16 cellular contexts compared by ENCODE assay signal in genomic region chr21:28959367-28960099, GRCh38. TPM values are rescaled to one million over a fixed set of nuclear protein-coding genes. Genes with fewer than 3 reads are reported as not detected.
A peak's percentile ranks its signal among the peaks of the same experiment; 100 is the strongest.
DNase-seq lines count a peak whose midpoint lies in the region; ATAC-seq, FAIRE-seq and TF ChIP-seq lines count a peak whose summit lies in the region.
"Had no signal": no experiment of that assay in that cellular context is flagged by ENCODE, and none has a peak within 500 bp of the region (broad histone marks: within the 10 kb centered on the region; RNA-seq: fewer than 3 reads in every experiment).

No MANE protein-coding gene starts in this region.

- H2AFZ ChIP-seq in K562 (ENCODE audit: low read depth, low read length) (no peak overlapping the region), keratinocyte (ENCODE audit: control insufficient read depth, low read length) (no peak overlapping the region), OCI-LY7 (ENCODE audit: low read length) (no peak overlapping the region)

- H3K9me1 ChIP-seq in K562 (ENCODE audit: control insufficient read depth, insufficient read depth, low read length) (no peaks in the 10 kb centered on the region), keratinocyte (ENCODE audit: control insufficient read depth, extremely low read depth, insufficient read depth, low read length) (no peaks in the 10 kb centered on the region)

- TF ChIP-seq EP300 in K562 (IDR thresholded peaks at IDR 0.05; ENCODE audit: low read length), result no peak

- H3K36me3 Mint-ChIP-seq in activated CD4-positive, alpha-beta T cell treated with anti-CD3 and anti-CD28 coated beads, Interleukin-2, amount 10 ng/mL, durations not matched to agents 24 days and 14 days (ENCODE audit: low read depth), result peaks cover 64% of the 10 kb centered on the region

- dilution Hi-C loops in keratinocyte (cut with MboI; ENCODE audit: extremely low pct_ligation_motif_present, low sequenced_read_pairs), result no loop called here

- H3K27me3 ChIP-seq in K562 (ENCODE audit: control insufficient read depth in 2 of 2, insufficient read depth in 2 of 2, low read length in 2 of 2), result no peaks in the 10 kb centered on the region
- H3K27me3 ChIP-seq in keratinocyte (ENCODE audit: control insufficient read depth, extremely low read depth, insufficient read depth, low read length), result no peaks in the 10 kb centered on the region
- H3K27me3 ChIP-seq in left lung, result no peaks in the 10 kb centered on the region
- H3K27me3 ChIP-seq: BLaER1, suprapubic skin had no signal

- DNase-seq in ACHN, result peak; percentile 88
- peak; percentile 60 for DNase-seq in HS-5 (ENCODE audit: low read depth)
- peak in 1 of 4 experiments; percentile 6 for DNase-seq in K562 (ENCODE audit: extremely low read depth in 1 of 4, low spot score in 3 of 4)
- no peak for DNase-seq in keratinocyte (ENCODE audit: low read depth, low spot score)
- no peak for DNase-seq in activated CD4-positive, alpha-beta T cell treated with anti-CD3 and anti-CD28 coated beads, Interleukin-2, amount 10 ng/mL, durations not matched to agents 24 days and 14 days
- DNase-seq in left lung, result no peak
- DNase-seq in OCI-LY7 (ENCODE audit: low spot score), result no peak
- DNase-seq in NCI-H2227 treated with DMSO at 0.1 percent for 48 hours (lab: John Stamatoyannopoulos, UW), result no peak
- DNase-seq: activated CD8-positive, alpha-beta memory T cell treated with anti-CD3 and anti-CD28 coated beads, Interleukin-2, amount 50 U/mL, for 4 hours; NCI-H187 treated with DMSO at 0.1 percent for 48 hours; psoas muscle; T-helper 2 cell had no signal

- H3K9me2 ChIP-seq in OCI-LY7 (ENCODE audit: insufficient read depth, low read length), result no peaks in the 10 kb centered on the region

- H3K27me3 Mint-ChIP-seq in activated CD4-positive, alpha-beta T cell treated with anti-CD3 and anti-CD28 coated beads, Interleukin-2, amount 10 ng/mL, durations not matched to agents 24 days and 14 days, result no peaks in the 10 kb centered on the region
- H3K27me3 Mint-ChIP-seq: brain, memory B cell had no signal

- H3K4me2 ChIP-seq in K562 (ENCODE audit: insufficient read depth, low read length) (no peak overlapping the region), keratinocyte (ENCODE audit: control insufficient read depth, extremely low read depth, insufficient read depth, low read depth, low read length) (no peak overlapping the region), OCI-LY7 (ENCODE audit: low read length) (no peak overlapping the region)
- H3K4me2 ChIP-seq: BLaER1 had no signal

- H3K4me1 ChIP-seq in K562 (replicated peaks in 1 of 2; ENCODE audit: control insufficient read depth in 2 of 2, insufficient read depth in 2 of 2, low read length in 2 of 2) (no peaks in the 10 kb centered on the region), keratinocyte (ENCODE audit: control insufficient read depth, extremely low read depth, insufficient read depth, low read length) (peaks cover 3% of the 10 kb centered on the region), left lung (no peaks in the 10 kb centered on the region), OCI-LY7 (ENCODE audit: insufficient read depth, low read length, poor library complexity, severe bottlenecking) (no peaks in the 10 kb centered on the region)
- H3K4me1 ChIP-seq: BLaER1, psoas muscle had no signal

- H4K20me1 ChIP-seq in K562 (replicated peaks; ENCODE audit: control insufficient read depth, insufficient read depth, low read length), result no peaks in the 10 kb centered on the region
- no peaks in the 10 kb centered on the region for H4K20me1 ChIP-seq in keratinocyte (ENCODE audit: control insufficient read depth, extremely low read depth, insufficient read depth, low read length)
- H4K20me1 ChIP-seq in OCI-LY7 (ENCODE audit: insufficient read depth, low read length), result no peaks in the 10 kb centered on the region
- H4K20me1 ChIP-seq: BLaER1 had no signal

- H3K27ac Mint-ChIP-seq in activated CD4-positive, alpha-beta T cell treated with anti-CD3 and anti-CD28 coated beads, Interleukin-2, amount 10 ng/mL, durations not matched to agents 24 days and 14 days, result no peak overlapping the region
- H3K27ac Mint-ChIP-seq: brain had no signal

- no peak for ATAC-seq in K562
- no peak for ATAC-seq in left lung
- ATAC-seq: psoas muscle had no signal

- POLR2A ChIA-PET in K562 (lab: Yijun Ruan, JAX) (interaction anchor here (0.5 to 1.6 kb wide), 6 partner anchors 8 to 99 kb away, joined by 3 to 6 read pairs (median 3); no protein-coding TSS in a partner anchor), OCI-LY7 (lab: Charles Lee) (interaction anchor here (0.7 to 1.6 kb wide), 3 partner anchors 16 to 59 kb away, joined by 3 to 5 read pairs (median 4); no protein-coding TSS in a partner anchor)

- no peak overlapping the region for H3K27ac ChIP-seq in K562 (ENCODE audit: extremely low read depth, low read depth, low read length)
- peak overlapping the region; percentile 3 for H3K27ac ChIP-seq in keratinocyte (ENCODE audit: control insufficient read depth, insufficient read depth, low read length)
- H3K27ac ChIP-seq in left lung, result no peak overlapping the region
- no peak overlapping the region for H3K27ac ChIP-seq in OCI-LY7 (ENCODE audit: low read depth, low read length, poor library complexity, severe bottlenecking)
- H3K27ac ChIP-seq: BLaER1, psoas muscle, suprapubic skin had no signal

- H3K4me3 ChIP-seq in K562 (no peak overlapping the region), keratinocyte (ENCODE audit: control insufficient read depth in 2 of 3, extremely low read depth in 1 of 3, insufficient read depth in 2 of 3, low read depth in 1 of 3, low read length in 3 of 3) (no peak overlapping the region), left lung (no peak overlapping the region), OCI-LY7 (ENCODE audit: low read depth, low read length, poor library complexity, severe bottlenecking) (no peak overlapping the region)
- H3K4me3 ChIP-seq: BLaER1, psoas muscle, suprapubic skin had no signal

- in situ Hi-C loops in ACHN (cut with HindIII; ENCODE audit: low pct_ligation_motif_present, low pct_unique_long_range_greater_than_20kb, low sequenced_read_pairs), result no loop called here
- in situ Hi-C loops in K562 (cut with MboI), result no loop called here

- 65% methylated on average over 7 of the region's 7 CpGs for WGBS in K562 (ENCODE audit: insufficient coverage, low coverage, missing lambda C conversion rate)

- H3K9me3 ChIP-seq in K562 (replicated peaks; ENCODE audit: control insufficient read depth, insufficient read depth, low read depth, low read length) (no peaks in the 10 kb centered on the region), keratinocyte (ENCODE audit: control insufficient read depth, low read depth, low read length) (no peaks in the 10 kb centered on the region), left lung (no peaks in the 10 kb centered on the region), OCI-LY7 (ENCODE audit: low read length) (no peaks in the 10 kb centered on the region)
- H3K9me3 ChIP-seq: psoas muscle, suprapubic skin had no signal

- H3K79me2 ChIP-seq in K562 (ENCODE audit: control insufficient read depth, insufficient read depth, low read length), result no peaks in the 10 kb centered on the region; the same call in 2 of the 3 replicates
- H3K79me2 ChIP-seq in keratinocyte (ENCODE audit: control insufficient read depth, insufficient read depth, low read length), result no peaks in the 10 kb centered on the region
- H3K79me2 ChIP-seq in OCI-LY7 (ENCODE audit: insufficient read depth, low read depth, low read length), result no peaks in the 10 kb centered on the region

- no peak overlapping the region for H3K9ac ChIP-seq in K562 (ENCODE audit: insufficient read depth in 1 of 2, low read depth in 2 of 2, low read length in 2 of 2)
- H3K9ac ChIP-seq in keratinocyte (ENCODE audit: control insufficient read depth, extremely low read depth, insufficient read depth, low read length), result no peak overlapping the region
- H3K9ac ChIP-seq: BLaER1 had no signal

- no peaks in the 10 kb centered on the region for H3K9me3 Mint-ChIP-seq in activated CD4-positive, alpha-beta T cell treated with anti-CD3 and anti-CD28 coated beads, Interleukin-2, amount 10 ng/mL, durations not matched to agents 24 days and 14 days
- H3K9me3 Mint-ChIP-seq: brain, memory B cell had no signal

- H3K4me3 Mint-ChIP-seq in activated CD4-positive, alpha-beta T cell treated with anti-CD3 and anti-CD28 coated beads, Interleukin-2, amount 10 ng/mL, durations not matched to agents 24 days and 14 days, result no peak overlapping the region
- H3K4me3 Mint-ChIP-seq: brain, memory B cell had no signal

- no peak for TF ChIP-seq RAD21 in K562 (CRISPR knock-in tag; conservative IDR thresholded peaks at IDR 0.05 in 1 of 2, IDR thresholded peaks at IDR 0.05 in 1 of 2)

- intact Hi-C loops in K562 (cut with micrococcal nuclease), result no loop called here
- intact Hi-C loops in activated CD4-positive, alpha-beta T cell treated with anti-CD3 and anti-CD28 coated beads, Interleukin-2, amount 10 ng/mL, durations not matched to agents 24 days and 14 days (cut with micrococcal nuclease), result no loop called here
- intact Hi-C loops in left lung (cut with DNase I), result no loop called here
- intact Hi-C loops in OCI-LY7 (cut with micrococcal nuclease; ENCODE audit: unreplicated experiment), result no loop called here

- no peak for TF ChIP-seq POLR2A in K562 (conservative IDR thresholded peaks at IDR 0.05)

- H3K4me1 Mint-ChIP-seq in activated CD4-positive, alpha-beta T cell treated with anti-CD3 and anti-CD28 coated beads, Interleukin-2, amount 10 ng/mL, durations not matched to agents 24 days and 14 days, result peaks cover 6% of the 10 kb centered on the region
- H3K4me1 Mint-ChIP-seq: brain, memory B cell had no signal

- BruUV-seq in K562 (replicated peaks; lab: Mats Ljungman, UMichigan) (no TSS peak), OCI-LY7 (replicated peaks; lab: Mats Ljungman, UMichigan) (no TSS peak)

- FAIRE-seq in K562 (lab: Jason Lieb, UNC) (no peak), keratinocyte (lab: Jason Lieb, UNC) (no peak)

- no peak for TF ChIP-seq CTCF in K562 (IDR thresholded peaks at IDR 0.05 in 2 of 3, conservative IDR thresholded peaks at IDR 0.05 in 1 of 3; ENCODE audit: insufficient read depth in 2 of 3, low read depth in 1 of 3, low read length in 3 of 3)
- no peak for TF ChIP-seq CTCF in keratinocyte (optimal IDR thresholded peaks at IDR 0.05 in 1 of 3, IDR thresholded peaks at IDR 0.05 in 1 of 3, conservative IDR thresholded peaks at IDR 0.05 in 1 of 3; ENCODE audit: extremely low read depth in 1 of 3, insufficient read depth in 2 of 3, low read length in 3 of 3)
- no peak for TF ChIP-seq CTCF in left lung (IDR thresholded peaks at IDR 0.05)
- no peak for TF ChIP-seq CTCF in OCI-LY7 (conservative IDR thresholded peaks at IDR 0.05; ENCODE audit: low read length)

- peaks cover 82% of the 10 kb centered on the region for H3K36me3 ChIP-seq in K562 (ENCODE audit: control insufficient read depth, insufficient read depth, low read length)
- peaks cover 6 to 9% of the 10 kb centered on the region in 2 experiments for H3K36me3 ChIP-seq in keratinocyte (ENCODE audit: control insufficient read depth in 2 of 2, extremely low read depth in 1 of 2, insufficient read depth in 2 of 2, low read length in 2 of 2)
- peaks cover 0 to 89% of the 10 kb centered on the region in 2 donors for H3K36me3 ChIP-seq in left lung
- peaks cover 98% of the 10 kb centered on the region for H3K36me3 ChIP-seq in OCI-LY7 (ENCODE audit: insufficient read depth, low read length)

- CTCF ChIA-PET in K562 (lab: Yijun Ruan, JAX; ENCODE audit: low intra/inter-chr PET ratio), result no interaction called here
- CTCF ChIA-PET in OCI-LY7 (lab: Charles Lee; ENCODE audit: unreplicated experiment), result no interaction called here

RNA-seq across cellular contexts. Expression of gene LTN1, which starts 33.1 kb away (rescaled TPM):
- 58.0 and 146 TPM in 2 replicates for total RNA-seq in K562 (2011; cell fraction: chromatin; rRNA removed; ENCODE audit: low replicate concordance)
- 29.2 and 30.5 TPM in 2 replicates for total RNA-seq in K562 (2011; cell fraction: nucleolus; rRNA removed)
- total RNA-seq in K562 (2011; cell fraction: nucleoplasm; rRNA removed), result 45.7 and 48.4 TPM in 2 replicates
- total RNA-seq in K562 (2014; rRNA removed) (19.1 and 19.8 TPM in 2 replicates), K562 (2014; rRNA removed; fragmentation: Illumina TruSeq; extraction: Trizol) (49.6 and 60.7 TPM in 2 replicates), K562 (2015; rRNA removed; fragmentation: Illumina TruSeq; extraction: Trizol) (39.0 and 40.7 TPM in 2 replicates), K562 (2021) (32.8 and 37.1 TPM in 2 replicates), left lung (10 to 100 TPM; 21.8 to 24.9 TPM), OCI-LY7 (2022) (30.1 and 32.6 TPM in 2 replicates)
- polyA plus RNA-seq in K562 (2011; rRNA removed) (21.8 and 28.7 TPM in 2 replicates), K562 (2014; fragmentation: Illumina TruSeq; extraction: Trizol) (23.0 and 29.1 TPM in 2 replicates), K562 (2014; fragmentation: Nextera tagmentation; extraction: Ambion mirVana) (10 to 100 TPM; 16.6 to 21.8 TPM), K562 (2014; rRNA removed) (14.6 and 15.7 TPM in 2 replicates), keratinocyte (8.6 to 15.8 TPM (median 13.2 TPM) in 3 replicates)
- polyA plus RNA-seq in K562 (2011; cell fraction: cytosol; rRNA removed), result 4.6 and 9.6 TPM in 2 replicates
- 23.9 and 25.3 TPM in 2 replicates for polyA plus RNA-seq in K562 (2011; cell fraction: nucleus; rRNA removed)
- polyA plus RNA-seq in K562 (2012), result 15.2 and 15.3 TPM in 2 replicates
- polyA minus RNA-seq in K562 (2011; rRNA and poly(A)+ RNA removed), result 93.4 and 105 TPM in 2 replicates
- 25.1 and 34.2 TPM in 2 replicates for polyA minus RNA-seq in K562 (2011; cell fraction: cytosol; rRNA and poly(A)+ RNA removed)
- polyA minus RNA-seq in K562 (2011; cell fraction: nucleus; rRNA and poly(A)+ RNA removed), result 40.7 and 88.4 TPM in 2 replicates
- polyA plus RNA-seq in keratinocyte (2011; ENCODE audit: low read depth), result 8.1 TPM
- 3.9 and 9.2 TPM in 2 replicates for polyA plus RNA-seq in keratinocyte (2011; cell fraction: cytosol; rRNA removed)
- 15.7 and 19.0 TPM in 2 replicates for polyA plus RNA-seq in keratinocyte (2011; cell fraction: nucleus; rRNA removed)
- 8.9 and 9.7 TPM in 2 replicates for polyA plus RNA-seq in keratinocyte (2012; ENCODE audit: low replicate concordance)
- polyA minus RNA-seq in keratinocyte, result 4.8 to 47.0 TPM (median 34.0 TPM) in 3 replicates
- polyA minus RNA-seq in keratinocyte (2011; cell fraction: cytosol; rRNA and poly(A)+ RNA removed), result 13.2 TPM
- polyA minus RNA-seq in keratinocyte (2011; cell fraction: nucleus; rRNA and poly(A)+ RNA removed), result 28.3 and 56.9 TPM in 2 replicates
- total RNA-seq in activated CD4-positive, alpha-beta T cell treated with anti-CD3 and anti-CD28 coated beads, Interleukin-2, amount 10 ng/mL, durations not matched to agents 24 days and 14 days, result 25.6 and 31.0 TPM in 2 replicates
- total RNA-seq in OCI-LY7 (2014; rRNA removed; shearing (Covaris generic)), result 17.2 and 18.4 TPM in 2 replicates

RNA-seq across cellular contexts. Expression of gene RWDD2B, which starts 59.6 kb away (rescaled TPM):
- 8.6 and 12.2 TPM in 2 replicates for total RNA-seq in K562 (2011; cell fraction: chromatin; rRNA removed; ENCODE audit: low replicate concordance)
- total RNA-seq in K562 (2011; cell fraction: nucleolus; rRNA removed), result 2.1 and 2.7 TPM in 2 replicates
- 4.9 and 5.9 TPM in 2 replicates for total RNA-seq in K562 (2011; cell fraction: nucleoplasm; rRNA removed)
- 4.6 and 6.4 TPM in 2 replicates for total RNA-seq in K562 (2014; rRNA removed)
- 11.5 and 13.8 TPM in 2 replicates for total RNA-seq in K562 (2014; rRNA removed; fragmentation: Illumina TruSeq; extraction: Trizol)
- total RNA-seq in K562 (2015; rRNA removed; fragmentation: Illumina TruSeq; extraction: Trizol), result 8.4 and 8.6 TPM in 2 replicates
- total RNA-seq in K562 (2021), result 9.8 and 10.3 TPM in 2 replicates
- polyA plus RNA-seq in K562 (2011; rRNA removed), result 14.4 and 23.7 TPM in 2 replicates
- polyA plus RNA-seq in K562 (2011; cell fraction: cytosol; rRNA removed), result 5.7 and 7.0 TPM in 2 replicates
- polyA plus RNA-seq in K562 (2011; cell fraction: nucleus; rRNA removed), result 7.0 and 7.6 TPM in 2 replicates
- polyA plus RNA-seq in K562 (2012), result 9.3 and 11.4 TPM in 2 replicates
- polyA plus RNA-seq in K562 (2014; fragmentation: Illumina TruSeq; extraction: Trizol), result 12.5 and 13.8 TPM in 2 replicates
- polyA plus RNA-seq in K562 (2014; fragmentation: Nextera tagmentation; extraction: Ambion mirVana), result 10 to 100 TPM; 27.9 to 31.8 TPM
- polyA plus RNA-seq in K562 (2014; rRNA removed), result 12.3 and 14.7 TPM in 2 replicates
- 9.6 and 11.0 TPM in 2 replicates for polyA minus RNA-seq in K562 (2011; rRNA and poly(A)+ RNA removed)
- 4.7 and 5.4 TPM in 2 replicates for polyA minus RNA-seq in K562 (2011; cell fraction: cytosol; rRNA and poly(A)+ RNA removed)
- polyA minus RNA-seq in K562 (2011; cell fraction: nucleus; rRNA and poly(A)+ RNA removed), result 3.2 and 5.3 TPM in 2 replicates
- 18.1 to 26.2 TPM (median 20.1 TPM) in 3 replicates for polyA plus RNA-seq in keratinocyte
- 8.8 TPM for polyA plus RNA-seq in keratinocyte (2011; ENCODE audit: low read depth)
- 22.5 and 33.1 TPM in 2 replicates for polyA plus RNA-seq in keratinocyte (2011; cell fraction: cytosol; rRNA removed)
- 16.6 and 18.5 TPM in 2 replicates for polyA plus RNA-seq in keratinocyte (2011; cell fraction: nucleus; rRNA removed)
- 11.5 and 16.8 TPM in 2 replicates for polyA plus RNA-seq in keratinocyte (2012; ENCODE audit: low replicate concordance)
- polyA minus RNA-seq in keratinocyte, result 4.7 to 14.1 TPM (median 10.1 TPM) in 3 replicates
- polyA minus RNA-seq in keratinocyte (2011; cell fraction: cytosol; rRNA and poly(A)+ RNA removed), result 9.0 TPM
- 2.3 and 4.7 TPM in 2 replicates for polyA minus RNA-seq in keratinocyte (2011; cell fraction: nucleus; rRNA and poly(A)+ RNA removed)
- total RNA-seq in activated CD4-positive, alpha-beta T cell treated with anti-CD3 and anti-CD28 coated beads, Interleukin-2, amount 10 ng/mL, durations not matched to agents 24 days and 14 days, result 12.2 and 12.3 TPM in 2 replicates
- total RNA-seq in left lung, result 10 to 100 TPM; 16.8 to 17.7 TPM
- total RNA-seq in OCI-LY7 (2014; rRNA removed; shearing (Covaris generic)), result 5.0 and 7.5 TPM in 2 replicates
- 16.1 and 17.4 TPM in 2 replicates for total RNA-seq in OCI-LY7 (2022)

Comparison
In these comparisons a context has a peak if more than half of its experiments do, and no peak if none do; other contexts are left out.
1. DNase-seq: peak in ACHN (single experiment) and HS-5 (single experiment); none in keratinocyte (single experiment), activated CD4-positive, alpha-beta T cell treated with anti-CD3 and anti-CD28 coated beads, Interleukin-2, amount 10 ng/mL, durations not matched to agents 24 days and 14 days (single experiment), left lung (0 of 2), OCI-LY7 (single experiment) and NCI-H2227 treated with DMSO at 0.1 percent for 48 hours (single experiment).